In the genomic region with DNA sequence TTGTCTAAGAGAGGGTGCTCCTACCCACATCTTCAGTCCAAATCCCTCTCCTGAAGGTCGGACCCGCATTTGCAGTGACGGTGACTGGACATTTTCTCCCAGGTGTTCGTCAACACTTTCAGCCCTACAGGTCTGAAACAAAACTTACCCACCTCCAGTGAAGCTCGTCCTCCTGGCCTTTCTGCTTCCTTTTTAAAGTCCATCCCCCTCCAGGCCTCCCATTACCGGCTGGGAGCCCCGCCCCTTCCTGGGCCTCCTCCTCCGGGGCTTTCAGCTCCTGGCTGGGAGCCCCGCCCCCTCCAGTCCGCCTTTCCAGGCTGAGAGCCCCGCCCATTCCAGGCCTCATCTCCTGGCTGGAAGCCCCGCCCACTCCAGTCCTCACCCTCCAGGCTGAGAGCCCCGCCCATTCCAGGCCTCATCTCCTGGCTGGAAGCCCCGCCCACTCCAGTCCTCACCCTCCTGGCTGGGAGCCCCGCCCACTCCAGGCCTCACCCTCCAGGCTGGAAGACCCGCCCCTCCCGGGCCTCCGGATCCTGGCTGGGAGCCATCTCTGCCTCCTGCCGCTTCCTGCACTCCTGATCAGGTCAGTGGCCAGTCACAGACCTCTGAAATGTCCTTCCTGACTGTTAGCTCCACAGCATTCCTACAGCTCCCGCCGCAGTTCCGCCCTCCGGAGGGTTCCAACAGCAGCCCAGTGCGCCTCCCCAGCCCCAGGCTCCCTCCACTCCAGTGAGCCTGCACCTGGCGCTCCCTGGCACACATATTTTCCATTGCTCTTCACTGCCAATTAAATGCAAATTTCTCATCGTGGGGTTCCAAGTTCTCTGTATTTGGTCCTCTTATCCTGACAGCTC, we compare ENCODE assay signal across 7 cellular contexts.
DNase-seq lines count a peak whose midpoint lies in the region; ATAC-seq, FAIRE-seq and TF ChIP-seq lines count a peak whose summit lies in the region.

No MANE protein-coding gene starts in this region.

- DNase-seq in NCI-H1105 (lab: John Stamatoyannopoulos, UW) = peak; percentile 98
- peak; percentile 95 for DNase-seq in SHP77 treated with DMSO at 0.1 percent for 48 hours (lab: John Stamatoyannopoulos, UW)
- peak; percentile 94 to 97 for DNase-seq in H1 (ENCODE audit: low read depth in 1 of 2, low spot score in 2 of 2)
- peak; percentile 93 for DNase-seq in mesenchymal stem cell
- no peak for DNase-seq in vagina (ENCODE audit: extremely low spot score in 2 of 2)

- no peaks in the 10 kb centered on the region for H4K20me1 ChIP-seq in H1 (replicated peaks in 1 of 2; ENCODE audit: control insufficient read depth in 1 of 2, insufficient read depth in 2 of 2, low read length in 2 of 2)

- H3K4me3 ChIP-seq in H1 (ENCODE audit: extremely low read depth in 1 of 4, insufficient read depth in 2 of 4, low read depth in 3 of 4, low read length in 4 of 4) = peak overlapping the region; percentile 49 to 64 (median 57); a peak in 7 of 8 replicates
- H3K4me3 ChIP-seq in mesenchymal stem cell (ENCODE audit: insufficient read depth in 1 of 2, low read depth in 1 of 2, low read length in 2 of 2) = peak overlapping the region in 1 of 2 experiments; percentile 43
- H3K4me3 ChIP-seq in vagina = no peak overlapping the region

- H2AK5ac ChIP-seq in H1 (ENCODE audit: low read depth, low read length) = no peak overlapping the region
- H2AK5ac ChIP-seq in mesenchymal stem cell (ENCODE audit: low read length, severe bottlenecking) = no peak overlapping the region

- intact Hi-C loops in vagina (cut with DNase I) = no loop called here

- ATAC-seq in HG03378 (IDR thresholded peaks at IDR 0.05; ENCODE audit: unreplicated experiment) = no peak

- no peak for TF ChIP-seq CTCF in H1 (IDR thresholded peaks at IDR 0.05; ENCODE audit: control extremely low read depth in 1 of 3, insufficient read depth in 1 of 3, low read depth in 1 of 3, low read length in 3 of 3)
- no peak for TF ChIP-seq CTCF in vagina (IDR thresholded peaks at IDR 0.05)

- H3K9ac ChIP-seq in H1 (replicated peaks in 1 of 4; ENCODE audit: extremely low read depth in 1 of 4, low read depth in 3 of 4, low read length in 3 of 4) = peak overlapping the region; percentile 28 to 57 (median 34); a peak in 3 of 7 replicates
- H3K9ac ChIP-seq in mesenchymal stem cell (ENCODE audit: low read length) = no peak overlapping the region

- H3K4ac ChIP-seq in H1 (replicated peaks; ENCODE audit: insufficient read length, low read depth, low read length) (peak overlapping the region; percentile 79), mesenchymal stem cell (ENCODE audit: low read depth in 1 of 2, low read length in 2 of 2) (peak overlapping the region; percentile 45 to 63)

- peak overlapping the region; percentile 70 for H3K56ac ChIP-seq in H1 (replicated peaks; ENCODE audit: insufficient read length, low read depth, low read length)

- H2AFZ ChIP-seq in H1 (ENCODE audit: low read length) (peak overlapping the region; percentile 86; the same call in 1 of the 2 replicates), mesenchymal stem cell (ENCODE audit: low read depth, low read length) (peak overlapping the region; percentile 62)

- H3K4me2 ChIP-seq in H1 (ENCODE audit: insufficient read depth in 1 of 2, low read depth in 2 of 2, low read length in 2 of 2) = peak overlapping the region; percentile 66 to 93
- H3K4me2 ChIP-seq in mesenchymal stem cell (ENCODE audit: low read length, poor library complexity, severe bottlenecking) = peak overlapping the region; percentile 61

- no peak for FAIRE-seq in H1 (lab: Jason Lieb, UNC)

- H2BK15ac ChIP-seq in H1 (ENCODE audit: low read length) (peak overlapping the region; percentile 98; the same call in 1 of the 2 replicates), mesenchymal stem cell (ENCODE audit: low read depth, poor library complexity, severe bottlenecking) (no peak overlapping the region)

- peak overlapping the region; percentile 95 for H4K5ac ChIP-seq in H1 (ENCODE audit: insufficient read length, low read depth, low read length)

- H2BK12ac ChIP-seq in H1 (ENCODE audit: low read depth, low read length) (peak overlapping the region; percentile 42), mesenchymal stem cell (ENCODE audit: low read length in 2 of 2) (peak overlapping the region in 1 of 2 experiments; percentile 60)

- H3K14ac ChIP-seq in H1 (ENCODE audit: insufficient read length) = no peak overlapping the region
- no peak overlapping the region for H3K14ac ChIP-seq in mesenchymal stem cell (ENCODE audit: low read length in 2 of 2)

- TF ChIP-seq RAD21 in H1 (IDR thresholded peaks at IDR 0.05 in 1 of 2, conservative IDR thresholded peaks at IDR 0.05 in 1 of 2; ENCODE audit: low read depth in 2 of 2, low read length in 2 of 2) = 0 out of 4 replicates have a peak, but pooled peaks of 1 of the 2 experiments have one; percentile 3

- H4K91ac ChIP-seq in H1 (replicated peaks; ENCODE audit: insufficient read length, low read length) (peak overlapping the region; percentile 93), mesenchymal stem cell (ENCODE audit: low read length) (no peak overlapping the region)

- TF ChIP-seq POLR2A in GM19099 (IDR thresholded peaks at IDR 0.05; ENCODE audit: extremely low read depth, insufficient read length, low read depth) (peak; percentile 12), H1 (IDR thresholded peaks at IDR 0.05; ENCODE audit: control extremely low read depth in 1 of 2, low read depth in 2 of 2, low read length in 2 of 2) (peak in 1 of 2 experiments; percentile 66; a peak in 1 of 3 replicates), vagina (IDR thresholded peaks at IDR 0.05) (no peak)

- H3K79me2 ChIP-seq in H1 (ENCODE audit: control insufficient read depth in 1 of 2, insufficient read depth in 2 of 2, low read length in 2 of 2) = no peaks in the 10 kb centered on the region

- TF ChIP-seq EP300 in H1 (IDR thresholded peaks at IDR 0.05; ENCODE audit: borderline replicate concordance in 1 of 2, low read depth in 2 of 2, low read length in 2 of 2) = no peak

- H2BK20ac ChIP-seq in H1 (ENCODE audit: low read length) = no peak overlapping the region

- WGBS in H1 (ENCODE audit: extremely low coverage in 1 of 2, insufficient coverage in 1 of 2, insufficient read length in 1 of 2, insufficient replicate concordance in 2 of 2, low coverage in 1 of 2, low lambda C conversion rate in 2 of 2, missing lambda C conversion rate in 1 of 2), 2 experiments = 12% methylated on average over 24 of the region's 26 CpGs; no CpG with 5 or more reads in 1 of the 2 experiments
- 23% methylated on average over 25 of the region's 26 CpGs for WGBS in mesenchymal stem cell

- H2BK120ac ChIP-seq in H1 (replicated peaks; ENCODE audit: low read depth, low read length) = peak overlapping the region; percentile 93
- H2BK120ac ChIP-seq in mesenchymal stem cell (ENCODE audit: low read depth, low read length) = no peak overlapping the region

- H3K79me1 ChIP-seq in H1 (ENCODE audit: low read depth, low read length) (no peaks in the 10 kb centered on the region), mesenchymal stem cell (replicated peaks; ENCODE audit: low read length, poor library complexity, severe bottlenecking) (no peaks in the 10 kb centered on the region)

- H3K27me3 ChIP-seq in H1 (replicated peaks in 1 of 4; ENCODE audit: control insufficient read depth in 3 of 4, extremely low read depth in 1 of 4, insufficient read depth in 3 of 4, low read length in 3 of 4) (no peaks in the 10 kb centered on the region), mesenchymal stem cell (ENCODE audit: control insufficient read depth in 1 of 2, insufficient read depth in 1 of 2, low read length in 2 of 2) (peaks cover 0 to 3% of the 10 kb centered on the region in 2 experiments), vagina (no peaks in the 10 kb centered on the region)

- H3K4me1 ChIP-seq in H1 (replicated peaks in 1 of 4; ENCODE audit: control insufficient read depth in 3 of 4, insufficient read depth in 4 of 4, low read length in 3 of 4) (peaks cover 8 to 17% (median 16%) of the 10 kb centered on the region in 4 experiments), mesenchymal stem cell (ENCODE audit: control insufficient read depth, insufficient read depth, low read depth, low read length) (peaks cover 16% of the 10 kb centered on the region), vagina (peaks cover 31% of the 10 kb centered on the region)

- POLR2A ChIA-PET in H1 (lab: Charles Lee; ENCODE audit: partially characterized antibody) = interaction anchor here (0.5 to 1.4 kb wide), 7 partner anchors 8 to 545 kb away, joined by 3 to 4 read pairs (median 3); no protein-coding TSS in a partner anchor

- H4K8ac ChIP-seq in H1 (ENCODE audit: extremely low read depth, insufficient read depth, low read length) = peak overlapping the region; percentile 73; the same call in 1 of the 2 replicates
- H4K8ac ChIP-seq in mesenchymal stem cell (ENCODE audit: low read length) = peak overlapping the region; percentile 90

- H3K27ac ChIP-seq in H1 (ENCODE audit: low read depth, low read length) (peak overlapping the region; percentile 41; the same call in 1 of the 2 replicates), mesenchymal stem cell (ENCODE audit: low read length, poor library complexity, severe bottlenecking) (peak overlapping the region; percentile 65), vagina (peak overlapping the region; percentile 42)

- H3K18ac ChIP-seq in H1 (ENCODE audit: extremely low read depth, low read length) (peak overlapping the region; percentile 91; the same call in 1 of the 2 replicates), mesenchymal stem cell (ENCODE audit: low read depth in 1 of 2, low read length in 2 of 2) (peak overlapping the region; percentile 42 to 94)

- H2BK5ac ChIP-seq in H1 (ENCODE audit: low read depth, low read length) (peak overlapping the region; percentile 82; the same call in 1 of the 2 replicates), mesenchymal stem cell (ENCODE audit: low read depth, low read length, poor library complexity, severe bottlenecking) (peak overlapping the region; percentile 33)

- CTCF ChIA-PET in H1 (lab: Charles Lee; ENCODE audit: partially characterized antibody) = interaction anchor here (0.6 to 7.2 kb wide), 9 partner anchors 8 to 559 kb away, joined by 3 to 64 read pairs (median 3); no protein-coding TSS in a partner anchor

- no peak overlapping the region for H3K23ac ChIP-seq in H1 (ENCODE audit: insufficient read length)
- no peak overlapping the region for H3K23ac ChIP-seq in mesenchymal stem cell (ENCODE audit: low read length in 2 of 2)

- H3K9me3 ChIP-seq in H1 (ENCODE audit: insufficient read depth in 2 of 2, low read depth in 1 of 2, low read length in 1 of 2) (no peaks in the 10 kb centered on the region), mesenchymal stem cell (ENCODE audit: control insufficient read depth, low read length) (no peaks in the 10 kb centered on the region), vagina (no peaks in the 10 kb centered on the region)

- peaks cover 4% of the 10 kb centered on the region for H3K23me2 ChIP-seq in H1 (ENCODE audit: low read depth, low read length)

- no peaks in the 10 kb centered on the region for H3K36me3 ChIP-seq in H1 (ENCODE audit: control insufficient read depth in 2 of 4, insufficient read depth in 4 of 4, low read length in 3 of 4)
- no peaks in the 10 kb centered on the region for H3K36me3 ChIP-seq in mesenchymal stem cell (ENCODE audit: control insufficient read depth in 1 of 2, insufficient read depth in 2 of 2, low read depth in 1 of 2, low read length in 2 of 2)
- no peaks in the 10 kb centered on the region for H3K36me3 ChIP-seq in vagina

TF ChIP-seq in H1, 55 proteins besides CTCF, POLR2A, EP300 and RAD21 (continues in another document):
- peak; percentile 55; the same call in 1 of the 2 replicates for TF ChIP-seq TAF1 (IDR thresholded peaks at IDR 0.05; ENCODE audit: low read depth, low read length)

Comparison
In these comparisons a context has a peak if more than half of its experiments do, and no peak if none do; other contexts are left out.
1. DNase-seq: peak in NCI-H1105 (single experiment), SHP77 treated with DMSO at 0.1 percent for 48 hours (single experiment), H1 (2 of 2) and mesenchymal stem cell (single experiment); none in vagina (0 of 2).
2. H3K4me3 ChIP-seq: peak in H1 (4 of 4); none in vagina (0 of 2).
3. Peak in every context shown above with its lines, with median percentiles within 50 percentile points of each other: H3K27ac ChIP-seq.